ENCODE assay signal across 8 cellular contexts in the genomic region with DNA sequence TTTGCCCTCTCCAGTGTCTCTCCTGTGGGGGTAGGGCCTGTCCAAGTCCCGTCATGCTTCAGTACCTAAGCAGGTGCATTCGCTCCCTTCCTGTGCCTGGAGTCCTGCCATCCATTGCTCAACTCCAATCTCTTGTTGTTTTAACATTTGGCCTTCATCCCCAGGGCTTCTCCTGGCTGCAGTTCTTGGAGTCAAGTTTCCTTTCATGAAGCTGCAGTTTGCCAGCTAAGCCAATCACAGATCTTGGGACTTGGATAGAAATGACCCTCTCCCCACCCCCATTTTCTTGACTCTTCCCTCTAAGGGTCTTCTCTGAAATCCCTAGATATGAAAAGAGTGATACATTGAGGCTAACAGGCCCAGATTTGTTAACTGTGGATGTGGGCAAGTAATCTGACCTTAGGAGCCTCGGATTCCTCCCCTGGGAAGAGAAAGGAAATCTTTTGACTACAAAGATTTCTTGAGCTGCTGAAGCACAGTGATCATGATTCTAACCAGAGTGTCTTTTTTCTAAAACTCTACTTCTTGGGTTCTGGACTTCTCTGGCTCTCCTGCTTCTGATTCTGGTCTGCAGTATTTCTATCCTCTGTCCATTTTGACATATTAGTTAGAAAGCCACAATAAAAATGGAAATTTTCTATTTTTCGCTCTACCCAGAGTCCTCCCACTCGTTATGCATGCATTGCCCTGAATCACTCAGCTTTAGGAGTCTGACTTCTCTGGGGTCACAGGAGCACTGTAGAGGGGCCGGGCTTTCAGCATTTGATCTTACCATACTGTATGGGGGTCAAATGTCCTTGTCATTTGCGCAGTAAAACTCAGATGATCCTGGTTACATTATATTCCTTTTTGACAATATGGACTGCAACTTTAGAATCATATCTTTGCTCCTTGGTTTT.
DNase-seq lines count a peak whose midpoint lies in the region; TF ChIP-seq lines count a peak whose summit lies in the region.
"Had no signal": no experiment of that assay in that cellular context is flagged by ENCODE, and none has a peak within 500 bp of the region (broad histone marks: within the 10 kb centered on the region; RNA-seq: fewer than 3 reads in every experiment).

No MANE protein-coding gene starts in this region.

- H3K36me3 Mint-ChIP-seq in type B pancreatic cell = no peaks in the 10 kb centered on the region

- H3K27me3 ChIP-seq in effector memory CD4-positive, alpha-beta T cell (replicated peaks; ENCODE audit: control insufficient read depth, insufficient read depth, low read length, poor library complexity, severe bottlenecking) = no peaks in the 10 kb centered on the region
- H3K27me3 ChIP-seq: neutrophil had no signal

- H3K27ac Mint-ChIP-seq in type B pancreatic cell = peak overlapping the region; percentile 35

- H3K4me3 ChIP-seq in effector memory CD4-positive, alpha-beta T cell (ENCODE audit: insufficient read depth, low read depth, low read length, poor library complexity, severe bottlenecking) = no peak overlapping the region

- DNase-seq in NCI-H1092 treated with DMSO at 0.1 percent for 48 hours (lab: John Stamatoyannopoulos, UW) = peak; percentile 96
- peak; percentile 72 for DNase-seq in SK-MEL-5 (ENCODE audit: low read depth, low spot score)
- DNase-seq in kidney glomerular epithelial cell (lab: John Stamatoyannopoulos, UW) = peak; percentile 75
- no peak for DNase-seq in type B pancreatic cell (ENCODE audit: extremely low spot score, unreplicated experiment)
- no peak for DNase-seq in effector memory CD4-positive, alpha-beta T cell
- no peak for DNase-seq in activated CD4-positive, alpha-beta T cell treated with anti-CD3 and anti-CD28 coated beads for 1 hour
- no peak for DNase-seq in stimulated activated CD8-positive, alpha-beta memory T cell treated with anti-CD3 and anti-CD28 coated beads, Interleukin-4, amount 100 ng/mL, for 48 hours

- no peaks in the 10 kb centered on the region for H3K4me1 ChIP-seq in effector memory CD4-positive, alpha-beta T cell (ENCODE audit: control insufficient read depth, insufficient read depth, low read length, poor library complexity, severe bottlenecking)

- H3K9me3 Mint-ChIP-seq in type B pancreatic cell = no peaks in the 10 kb centered on the region

- no peaks in the 10 kb centered on the region for H3K9me3 ChIP-seq in effector memory CD4-positive, alpha-beta T cell (ENCODE audit: control insufficient read depth, low read length)
- H3K9me3 ChIP-seq: neutrophil had no signal

- H3K36me3 ChIP-seq in effector memory CD4-positive, alpha-beta T cell (ENCODE audit: control insufficient read depth, insufficient read depth, low read length) = no peaks in the 10 kb centered on the region
- H3K36me3 ChIP-seq: neutrophil had no signal

- H3K27me3 Mint-ChIP-seq in type B pancreatic cell = no peaks in the 10 kb centered on the region

- in situ Hi-C loops in SK-MEL-5 (cut with HindIII; ENCODE audit: low pct_unique_long_range_greater_than_20kb, low sequenced_read_pairs) = no loop called here

- H3K4me3 Mint-ChIP-seq in type B pancreatic cell = peak overlapping the region; percentile 10

- no peak overlapping the region for H3K27ac ChIP-seq in effector memory CD4-positive, alpha-beta T cell (ENCODE audit: insufficient read depth, low read length, poor library complexity, severe bottlenecking)
- H3K27ac ChIP-seq: neutrophil had no signal

- no peak for TF ChIP-seq CTCF in type B pancreatic cell (conservative IDR thresholded peaks at IDR 0.05)

- peaks cover 25% of the 10 kb centered on the region for H3K4me1 Mint-ChIP-seq in type B pancreatic cell (ENCODE audit: unreplicated experiment)

Comparison
In these comparisons a context has a peak if more than half of its experiments do, and no peak if none do; other contexts are left out.
1. DNase-seq: peak in NCI-H1092 treated with DMSO at 0.1 percent for 48 hours (single experiment), SK-MEL-5 (single experiment) and kidney glomerular epithelial cell (single experiment); none in type B pancreatic cell (single experiment), effector memory CD4-positive, alpha-beta T cell (0 of 3), activated CD4-positive, alpha-beta T cell treated with anti-CD3 and anti-CD28 coated beads for 1 hour (single experiment) and stimulated activated CD8-positive, alpha-beta memory T cell treated with anti-CD3 and anti-CD28 coated beads, Interleukin-4, amount 100 ng/mL, for 48 hours (single experiment).